1 cellular context compared by ENCODE assay signal in genomic region chr9:126503333-126504085, GRCh38.
TF ChIP-seq lines count a peak whose summit lies in the region.

No MANE protein-coding gene starts in this region.

TF ChIP-seq in K562, 482 proteins besides CTCF, POLR2A, EP300 and RAD21:
- TF ChIP-seq EGR1 (conservative IDR thresholded peaks at IDR 0.05) (peak; percentile 21; the same call in 1 of the 2 replicates), TRIM28 (IDR thresholded peaks at IDR 0.05) (no peak)
